ENCODE assay signal across 10 cellular contexts in the genomic region with DNA sequence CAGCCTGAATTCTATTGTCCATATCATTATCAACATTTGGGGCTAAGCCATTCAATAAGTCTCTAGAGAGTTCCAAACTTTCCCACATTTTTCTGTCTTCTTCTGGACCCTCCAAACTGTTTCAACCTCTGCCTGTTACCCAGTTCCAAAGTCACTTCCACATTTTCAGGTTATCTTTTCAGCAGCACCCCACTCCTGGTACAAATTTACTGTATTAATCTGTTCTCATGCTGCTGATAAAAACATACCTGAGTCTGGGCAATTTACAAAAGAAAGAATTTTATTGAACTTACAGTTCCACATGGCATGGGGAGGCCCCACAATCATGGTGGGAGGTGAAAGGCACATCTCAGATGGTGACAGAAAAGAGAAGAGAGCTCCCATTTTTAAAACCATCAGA. TPM values are rescaled to one million over a fixed set of nuclear protein-coding genes. Genes with fewer than 3 reads are reported as not detected.
"Had no signal": no experiment of that assay in that cellular context is flagged by ENCODE, and none has a peak within 500 bp of the region (broad histone marks: within the 10 kb centered on the region; RNA-seq: fewer than 3 reads in every experiment).

No MANE protein-coding gene starts in this region.

- FAIRE-seq: HepG2, HTR-8/SVneo had no signal

- H3K27me3 Mint-ChIP-seq: IgD-negative memory B cell had no signal

- ATAC-seq: HepG2 had no signal

- H3K27ac ChIP-seq: HL-60, KMS-11 had no signal

- H3K4me1 Mint-ChIP-seq: IgD-negative memory B cell had no signal

- DNase-seq: IMR-90, KBM-7, KG1 had no signal

- H3K4me3 Mint-ChIP-seq: IgD-negative memory B cell had no signal

- H3K4me2 ChIP-seq: KMS-11 had no signal

- H3K36me3 Mint-ChIP-seq: IgD-negative memory B cell had no signal

- H3K9ac ChIP-seq: KMS-11 had no signal

RNA-seq across cellular contexts. Expression of gene OR5AK2, which starts 5.8 kb away (rescaled TPM):
- total RNA-seq: HepG2, HT-29, HT1080, IMR-90 had no signal
- polyA plus RNA-seq: HepG2, IgD-negative memory B cell, IMR-90 had no signal
